In the genomic region with DNA sequence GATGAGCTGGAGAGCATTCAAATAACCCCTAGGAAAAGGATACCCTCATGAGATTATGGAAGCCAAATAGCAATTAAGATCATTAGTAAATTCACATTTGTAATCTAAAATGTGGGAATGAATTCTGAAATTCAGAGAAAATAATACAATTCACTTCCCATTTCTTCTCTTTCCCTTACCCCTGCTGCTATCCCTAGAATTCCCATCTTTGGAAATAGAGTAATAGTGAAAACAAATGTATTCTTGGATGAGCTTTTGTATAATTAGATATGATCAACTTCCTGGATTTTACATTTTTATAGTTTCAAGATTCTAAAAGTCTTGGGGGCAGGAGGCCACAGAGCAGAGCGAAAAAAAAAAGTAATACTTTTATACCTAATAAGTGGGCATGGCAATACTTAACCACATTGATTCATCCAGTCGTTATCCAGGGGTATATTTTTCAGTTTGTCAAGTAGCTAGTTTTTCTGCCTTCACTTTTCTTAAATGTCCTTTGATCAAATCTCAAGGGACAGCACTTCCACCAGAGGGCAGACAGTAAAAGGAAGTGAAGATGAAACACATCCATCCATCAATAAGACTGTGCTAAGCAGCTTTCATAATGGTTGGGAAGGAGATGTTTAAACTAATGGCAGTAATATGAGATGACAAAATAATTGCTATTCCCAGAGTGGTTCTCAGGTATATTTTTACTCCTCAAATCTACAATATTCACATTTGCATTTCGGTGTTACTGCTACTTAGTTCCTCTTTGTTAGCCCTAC, we compare ENCODE assay signal across 10 cellular contexts.
DNase-seq lines count a peak whose midpoint lies in the region; FAIRE-seq and TF ChIP-seq lines count a peak whose summit lies in the region.
"Had no signal": no experiment of that assay in that cellular context is flagged by ENCODE, and none has a peak within 500 bp of the region (broad histone marks: within the 10 kb centered on the region; RNA-seq: fewer than 3 reads in every experiment).

No MANE protein-coding gene starts in this region.

- BruUV-seq in A673 (replicated peaks; lab: Mats Ljungman, UMichigan): no TSS peak

- H3K36me3 ChIP-seq in A673 (ENCODE audit: insufficient read depth, low read length, poor library complexity, severe bottlenecking) (no peaks in the 10 kb centered on the region), H7 (replicated peaks; ENCODE audit: control insufficient read depth, insufficient read depth, low read length) (no peaks in the 10 kb centered on the region)
- H3K36me3 ChIP-seq: thyroid gland had no signal

- FAIRE-seq in RCC 7860 (lab: Jason Lieb, UNC): no peak
- FAIRE-seq: endothelial cell of umbilical vein had no signal

- H3K27ac ChIP-seq in A673 (ENCODE audit: low read depth, low read length, poor library complexity, severe bottlenecking): no peak overlapping the region
- H3K27ac ChIP-seq: thyroid gland had no signal

- DNase-seq in A673 (ENCODE audit: low spot score) (peak; percentile 72), H7 (peak; percentile 25), NCI-H82 (lab: John Stamatoyannopoulos, UW) (peak; percentile 73), glomerular visceral epithelial cell (ENCODE audit: extremely low spot score) (peak; percentile 31), T1000 (lab: John Stamatoyannopoulos, UW) (no peak), NCI-H2029 (lab: John Stamatoyannopoulos, UW) (no peak), RCC 7860 (ENCODE audit: low spot score) (no peak), middle frontal gyrus (ENCODE audit: extremely low spot score, low spot score) (no peak)

- POLR2A ChIA-PET in A673 (lab: Charles Lee; ENCODE audit: low non-redundant PET): no interaction called here

- H3K9me3 ChIP-seq in A673 (ENCODE audit: low read depth, low read length, poor library complexity, severe bottlenecking): no peaks in the 10 kb centered on the region
- H3K9me3 ChIP-seq: thyroid gland had no signal

- intact Hi-C loops in A673 (cut with micrococcal nuclease; ENCODE audit: unreplicated experiment): loop anchor here (5.0 kb wide), 1 partner anchor 47 kb away; no protein-coding TSS in a partner anchor

- no peaks in the 10 kb centered on the region for H3K4me1 ChIP-seq in A673 (ENCODE audit: insufficient read depth, low read length, poor library complexity, severe bottlenecking)
- H3K4me1 ChIP-seq: thyroid gland had no signal

- CTCF ChIA-PET in A673 (lab: Charles Lee): interaction anchor here (0.5 to 0.9 kb wide), 3 partner anchors 393 to 1586 kb away, joined by 3 to 6 read pairs (median 4); no protein-coding TSS in a partner anchor

- H3K4me3 ChIP-seq in A673 (ENCODE audit: low read depth, low read length, poor library complexity, severe bottlenecking): no peak overlapping the region
- no peak overlapping the region for H3K4me3 ChIP-seq in H7 (ENCODE audit: insufficient read depth, low read depth, low read length)
- H3K4me3 ChIP-seq: thyroid gland had no signal

- H3K27me3 ChIP-seq in A673 (replicated peaks; ENCODE audit: insufficient read depth, low read depth, low read length, poor library complexity) (no peaks in the 10 kb centered on the region), H7 (ENCODE audit: control insufficient read depth, insufficient read depth, low read length) (no peaks in the 10 kb centered on the region)
- H3K27me3 ChIP-seq: thyroid gland had no signal

- peak; percentile 60 for TF ChIP-seq CTCF in A673 (conservative IDR thresholded peaks at IDR 0.05; ENCODE audit: low read depth, low read length)

Comparison
In these comparisons a context has a peak if more than half of its experiments do, and no peak if none do; other contexts are left out.
1. DNase-seq: peak in A673 (single experiment), H7 (single experiment), NCI-H82 (single experiment) and glomerular visceral epithelial cell (single experiment); none in T1000 (single experiment), NCI-H2029 (single experiment), RCC 7860 (single experiment) and middle frontal gyrus (single experiment).